Comparison of ENCODE assay signal across 12 cellular contexts in genomic region chr2:20103514-20103913, GRCh38. TPM values are rescaled to one million over a fixed set of nuclear protein-coding genes. Genes with fewer than 3 reads are reported as not detected.
DNase-seq lines count a peak whose midpoint lies in the region; ATAC-seq, FAIRE-seq and TF ChIP-seq lines count a peak whose summit lies in the region.
"Had no signal": no experiment of that assay in that cellular context is flagged by ENCODE, and none has a peak within 500 bp of the region (broad histone marks: within the 10 kb centered on the region; RNA-seq: fewer than 3 reads in every experiment).

No MANE protein-coding gene starts in this region.

- ATAC-seq in A549 (peak; percentile 76 to 83), GM19023 (IDR thresholded peaks at IDR 0.05; ENCODE audit: unreplicated experiment) (no peak), HG03520 (IDR thresholded peaks at IDR 0.05; ENCODE audit: unreplicated experiment) (no peak)
- ATAC-seq: activated T-cell treated with anti-CD3 and anti-CD28 coated beads, Interleukin-2, amount 50 U/mL, for 72 hours had no signal

- H3K27ac ChIP-seq in A549 (no peak overlapping the region), OCI-LY3 (ENCODE audit: low read length) (no peak overlapping the region)

- no peak overlapping the region for H3K9ac ChIP-seq in OCI-LY3 (ENCODE audit: low read length)

- H4K20me1 ChIP-seq in OCI-LY3 (ENCODE audit: insufficient read depth, low read length) = no peaks in the 10 kb centered on the region

- H3K9me3 ChIP-seq in A549 (no peaks in the 10 kb centered on the region), OCI-LY3 (ENCODE audit: insufficient read depth, low read length) (no peaks in the 10 kb centered on the region)

- TF ChIP-seq CTCF in A549 (IDR thresholded peaks at IDR 0.05) (peak; percentile 72), GM12875 (IDR thresholded peaks at IDR 0.05; ENCODE audit: borderline replicate concordance, insufficient read depth, low read depth, low read length) (peak; percentile 20; the same call in 1 of the 2 replicates), OCI-LY3 (IDR thresholded peaks at IDR 0.05; ENCODE audit: low read depth, low read length) (peak; percentile 40), fibroblast of mammary gland (conservative IDR thresholded peaks at IDR 0.05; ENCODE audit: control insufficient read depth, insufficient read depth, low read depth, low read length) (peak; percentile 38)

- TF ChIP-seq RAD21 in A549 (conservative IDR thresholded peaks at IDR 0.05 in 1 of 2, IDR thresholded peaks at IDR 0.05 in 1 of 2) = peak; percentile 85

- no peak for TF ChIP-seq EP300 in A549 (IDR thresholded peaks at IDR 0.05)

- DNase-seq in A549 (ENCODE audit: low read depth in 1 of 2, low spot score in 1 of 2) = peak; percentile 39 to 80
- peak; percentile 56 for DNase-seq in fibroblast of mammary gland (ENCODE audit: low read depth)
- no peak for DNase-seq in stimulated activated CD4-positive, alpha-beta T cell treated with anti-CD3 and anti-CD28 coated beads, Interleukin-1b, Interleukin-23, amount 100 ng/mL, for 48 hours
- DNase-seq in activated CD4-positive, alpha-beta T cell treated with anti-CD3 and anti-CD28 coated beads for 1 hour = no peak
- DNase-seq: activated T-cell treated with anti-CD3 and anti-CD28 coated beads, Interleukin-2, amount 50 U/mL, for 72 hours; DND-41; naive B cell had no signal

- no peaks in the 10 kb centered on the region for H3K79me2 ChIP-seq in OCI-LY3 (ENCODE audit: low read length)

- TF ChIP-seq POLR2A in A549 (IDR thresholded peaks at IDR 0.05; ENCODE audit: low read length) = no peak

- no peak overlapping the region for H2AFZ ChIP-seq in OCI-LY3 (ENCODE audit: low read depth, low read length)

- CTCF ChIA-PET in A549 (lab: Yijun Ruan, JAX) = interaction anchor here (0.6 to 12.6 kb wide), 46 partner anchors 9 to 223 kb away, joined by 3 to 149 read pairs (median 5); partner anchors contain the start of gene SDC1

- no peak for FAIRE-seq in A549 (lab: Jason Lieb, UNC)
- FAIRE-seq: endothelial cell of umbilical vein had no signal

- WGBS in A549 (ENCODE audit: missing lambda C conversion rate) = 56% methylated on average over 2 of the region's 2 CpGs

- H3K27me3 ChIP-seq in OCI-LY3 (ENCODE audit: low read depth, low read length) = 0 out of 2 replicates have a peak, but pooled peaks cover 5% of the 10 kb centered on the region

- peaks cover 9% of the 10 kb centered on the region; the same call in 2 of the 3 replicates for H3K4me1 ChIP-seq in A549
- H3K4me1 ChIP-seq in OCI-LY3 (ENCODE audit: low read length) = 0 out of 2 replicates have a peak, but pooled peaks cover 6% of the 10 kb centered on the region

- H3K4me3 ChIP-seq in A549 (no peak overlapping the region), GM12875 (ENCODE audit: low read depth, low read length) (no peak overlapping the region), OCI-LY3 (ENCODE audit: low read length) (no peak overlapping the region), fibroblast of mammary gland (ENCODE audit: control insufficient read depth, low read depth, low read length) (no peak overlapping the region)

- no peaks in the 10 kb centered on the region for H3K36me3 ChIP-seq in OCI-LY3 (replicated peaks; ENCODE audit: low read depth, low read length)

- POLR2A ChIA-PET in A549 (lab: Yijun Ruan, JAX) = interaction anchor here (1.0 to 1.1 kb wide), 3 partner anchors 76 to 122 kb away, joined by 4 to 6 read pairs (median 4); partner anchors contain the start of gene SDC1

- H3K4me2 ChIP-seq in A549 (no peak overlapping the region), OCI-LY3 (ENCODE audit: low read length) (no peak overlapping the region)

TF ChIP-seq in A549, 52 proteins besides CTCF, POLR2A, EP300 and RAD21:
- TF ChIP-seq MAZ (IDR thresholded peaks at IDR 0.05; ENCODE audit: borderline replicate concordance, low read depth, low read length) (no peak), CEBPB (IDR thresholded peaks at IDR 0.05) (peak in 1 of 2 experiments; percentile 74; a peak in 3 of 4 replicates), NPAS2 (CRISPR knock-in tag; IDR thresholded peaks at IDR 0.05; ENCODE audit: borderline replicate concordance) (no peak), BCL3 (IDR thresholded peaks at IDR 0.05) (no peak), HEYL (CRISPR knock-in tag; IDR thresholded peaks at IDR 0.05) (no peak), ZSCAN20 (CRISPR knock-in tag; IDR thresholded peaks at IDR 0.05) (no peak), ELK1 (IDR thresholded peaks at IDR 0.05; ENCODE audit: low read depth, low read length) (no peak), CBX2 (IDR thresholded peaks at IDR 0.05; ENCODE audit: borderline replicate concordance, low read depth) (no peak), PHF8 (IDR thresholded peaks at IDR 0.05; ENCODE audit: borderline replicate concordance, low read depth) (no peak), SMC3 (IDR thresholded peaks at IDR 0.05) (peak; percentile 78), NFE2L2 (conservative IDR thresholded peaks at IDR 0.05; ENCODE audit: low read length) (no peak), HOXB13 (CRISPR knock-in tag; IDR thresholded peaks at IDR 0.05; ENCODE audit: low read depth) (no peak), TP53 (CRISPR knock-in tag; IDR thresholded peaks at IDR 0.05) (no peak)
TF ChIP-seq in A549: peak in this region for 2.

RNA-seq across cellular contexts. Expression of gene LAPTM4A, which starts 52.1 kb away (rescaled TPM):
- polyA plus RNA-seq in A549 (2011; rRNA removed) (509 and 655 TPM in 2 replicates), A549 (2017; fragmentation: RNase III; extraction: RNeasy Plus Mini Kit Qiagen cat#74134 plus additional on column Dnase treatment) (225 to 284 TPM (median 275 TPM) in 3 replicates)
- 170 and 174 TPM in 2 replicates for polyA plus RNA-seq in A549 (2012; cell fraction: cytosol; rRNA removed)
- polyA plus RNA-seq in A549 (2012; cell fraction: nucleus; rRNA removed) = 95.3 and 126 TPM in 2 replicates
- polyA minus RNA-seq in A549 (2011; rRNA and poly(A)+ RNA removed) = 110 and 132 TPM in 2 replicates

Comparison
In these comparisons a context has a peak if more than half of its experiments do, and no peak if none do; other contexts are left out.
1. ATAC-seq: peak in A549 (2 of 2); none in GM19023 (single experiment) and HG03520 (single experiment).
2. DNase-seq: peak in A549 (2 of 2) and fibroblast of mammary gland (single experiment); none in stimulated activated CD4-positive, alpha-beta T cell treated with anti-CD3 and anti-CD28 coated beads, Interleukin-1b, Interleukin-23, amount 100 ng/mL, for 48 hours (single experiment) and activated CD4-positive, alpha-beta T cell treated with anti-CD3 and anti-CD28 coated beads for 1 hour (single experiment).
3. CTCF ChIP-seq: peak in every context shown above with its lines; median percentile 72 in A549; 40 in OCI-LY3; 38 in fibroblast of mammary gland; 20 in GM12875.